8 cellular contexts compared by ENCODE assay signal in genomic region chr1:95041491-95042165, GRCh38. TPM values are rescaled to one million over a fixed set of nuclear protein-coding genes. Genes with fewer than 3 reads are reported as not detected.
DNase-seq lines count a peak whose midpoint lies in the region; ATAC-seq, FAIRE-seq and TF ChIP-seq lines count a peak whose summit lies in the region.

No MANE protein-coding gene starts in this region.

- DNase-seq in A172 (ENCODE audit: low spot score), result peak; percentile 70
- DNase-seq in HuH-7.5 (ENCODE audit: low spot score), result peak; percentile 40
- peak; percentile 73 for DNase-seq in RCC 7860 (ENCODE audit: low spot score)
- DNase-seq in endothelial cell (ENCODE audit: low spot score), result peak; percentile 49
- DNase-seq in mucosa of gallbladder (ENCODE audit: low spot score), result peak; percentile 67
- DNase-seq in H7, result no peak

- H3K27me3 Mint-ChIP-seq in endothelial cell (ENCODE audit: unreplicated experiment), result peaks cover 2% of the 10 kb centered on the region

- H3K36me3 Mint-ChIP-seq in endothelial cell (ENCODE audit: low read depth, unreplicated experiment), result no peaks in the 10 kb centered on the region

- no peak for ATAC-seq in GM19395 (IDR thresholded peaks at IDR 0.05; ENCODE audit: unreplicated experiment)

- H3K27ac Mint-ChIP-seq in endothelial cell (ENCODE audit: unreplicated experiment), result no peak overlapping the region

- H3K4me3 ChIP-seq in H7 (ENCODE audit: insufficient read depth, low read depth, low read length), result no peak overlapping the region

- TF ChIP-seq CTCF in GM12874 (IDR thresholded peaks at IDR 0.05; ENCODE audit: insufficient read depth, low read depth, low read length) (peak; percentile 49), endothelial cell (IDR thresholded peaks at IDR 0.05; ENCODE audit: unreplicated experiment) (peak; percentile 69)

- no peaks in the 10 kb centered on the region for H3K27me3 ChIP-seq in H7 (ENCODE audit: control insufficient read depth, insufficient read depth, low read length)

- no peak overlapping the region for H3K4me3 Mint-ChIP-seq in endothelial cell (ENCODE audit: unreplicated experiment)

- FAIRE-seq in RCC 7860 (lab: Jason Lieb, UNC), result peak; percentile 84

- no peaks in the 10 kb centered on the region for H3K9me3 Mint-ChIP-seq in endothelial cell (ENCODE audit: unreplicated experiment)

- H3K36me3 ChIP-seq in H7 (replicated peaks; ENCODE audit: control insufficient read depth, insufficient read depth, low read length), result no peaks in the 10 kb centered on the region

- peaks cover 6% of the 10 kb centered on the region for H3K4me1 Mint-ChIP-seq in endothelial cell (ENCODE audit: unreplicated experiment)

RNA-seq across cellular contexts. Expression of gene ALG14, which starts 31.1 kb away (rescaled TPM):
- total RNA-seq in A172 (2014; rRNA removed; shearing (Covaris generic)), result 3.3 and 4.8 TPM in 2 replicates
- total RNA-seq in endothelial cell (ENCODE audit: unreplicated experiment), result 2.2 TPM
- 8.5 TPM for total RNA-seq in mucosa of gallbladder
- total RNA-seq in H7 (2014; rRNA removed; shearing (Covaris generic)), result 0.67 and 0.73 TPM in 2 replicates
